14 cellular contexts compared by ENCODE assay signal in the genomic region with DNA sequence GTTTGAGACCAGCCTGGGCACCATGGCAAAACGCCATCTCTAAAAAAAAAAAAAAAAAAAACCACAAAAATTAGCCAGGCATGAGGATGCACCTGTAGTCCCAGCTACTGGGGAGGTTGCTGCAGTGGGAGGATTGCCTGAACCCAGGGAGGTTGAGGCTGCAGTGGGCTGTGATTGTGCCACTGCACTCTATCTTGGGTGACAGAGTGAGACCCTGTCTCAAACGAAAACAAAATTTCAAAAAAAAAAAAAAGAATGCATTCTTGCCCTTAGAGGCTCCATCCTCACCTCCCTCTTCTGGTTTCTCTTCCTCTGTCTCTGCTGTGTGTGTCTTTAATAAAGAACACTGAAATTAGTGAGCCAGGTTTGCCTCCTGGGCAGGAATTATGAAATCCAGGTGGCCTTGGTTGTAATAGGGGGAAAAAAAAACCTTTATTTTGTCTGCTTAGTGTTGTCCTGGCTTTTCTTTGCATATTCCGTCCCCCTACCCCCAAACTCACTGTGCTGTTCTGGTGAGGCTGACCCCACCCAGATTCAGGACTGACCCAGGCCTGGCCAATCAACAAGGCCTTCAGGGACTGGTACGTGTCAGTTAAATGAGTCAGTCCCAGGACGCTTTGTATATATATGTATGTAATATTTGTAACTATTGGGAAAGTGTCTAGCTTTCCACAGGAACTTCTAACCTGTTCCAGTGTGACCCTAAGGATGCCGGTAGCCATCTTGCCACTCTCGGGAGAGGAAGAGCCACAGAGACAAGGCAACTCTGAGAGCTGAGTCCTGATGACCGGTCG.
A peak's percentile ranks its signal among the peaks of the same experiment; 100 is the strongest.
DNase-seq lines count a peak whose midpoint lies in the region; ATAC-seq and TF ChIP-seq lines count a peak whose summit lies in the region.
"Had no signal": no experiment of that assay in that cellular context is flagged by ENCODE, and none has a peak within 500 bp of the region (broad histone marks: within the 10 kb centered on the region; RNA-seq: fewer than 3 reads in every experiment).

No MANE protein-coding gene starts in this region.

- ATAC-seq in PC-3 (peak; percentile 32), esophagus mucosa (peak; percentile 75), GM18907 (IDR thresholded peaks at IDR 0.05; ENCODE audit: unreplicated experiment) (no peak)
- ATAC-seq in stimulated activated naive CD8-positive, alpha-beta T cell treated with anti-CD3 and anti-CD28 coated beads, Interleukin-15, amount 100 ng/mL, for 72 hours = no peak

- 0 out of 2 replicates have a peak, but pooled peaks cover 4% of the 10 kb centered on the region for H3K79me2 ChIP-seq in PC-3 (ENCODE audit: low read length)

- CTCF ChIA-PET in PC-3 (lab: Charles Lee) = interaction anchor here (1.6 kb wide), 1 partner anchor 146 kb away, joined by 6 read pairs; no protein-coding TSS in a partner anchor

- no peaks in the 10 kb centered on the region for H3K9me3 Mint-ChIP-seq in T-helper 2 cell treated with Interferon-gamma antibody and Interleukin-4, amounts not matched to agents 5 μg/mL and 100 μg/mL, for 36 hours
- H3K9me3 Mint-ChIP-seq in stimulated activated naive CD8-positive, alpha-beta T cell treated with anti-CD3 and anti-CD28 coated beads, Interleukin-15, amount 100 ng/mL, for 72 hours = no peaks in the 10 kb centered on the region

- H4K20me1 ChIP-seq in PC-3 (ENCODE audit: low read length) = no peaks in the 10 kb centered on the region

- H3K4me2 ChIP-seq in PC-3 (ENCODE audit: low read length) = no peak overlapping the region

- H3K4me3 ChIP-seq in PC-3 (ENCODE audit: low read length) (no peak overlapping the region), HAP-1 (no peak overlapping the region)

- intact Hi-C loops in PC-3 (cut with micrococcal nuclease) = no loop called here

- H3F3A ChIP-seq in PC-3 (ENCODE audit: low read length, unreplicated experiment) = peaks cover 2% of the 10 kb centered on the region

- peak overlapping the region; percentile 70 for H3K27ac ChIP-seq in PC-3 (ENCODE audit: low read length)

- no peaks in the 10 kb centered on the region for H3K27me3 Mint-ChIP-seq in T-helper 2 cell treated with Interferon-gamma antibody and Interleukin-4, amounts not matched to agents 5 μg/mL and 100 μg/mL, for 36 hours (ENCODE audit: low read depth)
- H3K27me3 Mint-ChIP-seq in stimulated activated naive CD8-positive, alpha-beta T cell treated with anti-CD3 and anti-CD28 coated beads, Interleukin-15, amount 100 ng/mL, for 72 hours = no peaks in the 10 kb centered on the region

- no peak overlapping the region for H3K4me3 Mint-ChIP-seq in T-helper 2 cell treated with Interferon-gamma antibody and Interleukin-4, amounts not matched to agents 5 μg/mL and 100 μg/mL, for 36 hours
- H3K4me3 Mint-ChIP-seq in stimulated activated naive CD8-positive, alpha-beta T cell treated with anti-CD3 and anti-CD28 coated beads, Interleukin-15, amount 100 ng/mL, for 72 hours = no peak overlapping the region

- DNase-seq in T-helper 2 cell treated with Interferon-gamma antibody and Interleukin-4, amounts not matched to agents 5 μg/mL and 100 μg/mL, for 36 hours (ENCODE audit: low spot score) = no peak
- DNase-seq in T-helper 2 cell = no peak
- peak; percentile 74 for DNase-seq in PC-3
- no peak for DNase-seq in stimulated activated naive CD8-positive, alpha-beta T cell treated with anti-CD3 and anti-CD28 coated beads, Interleukin-15, amount 100 ng/mL, for 72 hours
- no peak for DNase-seq in HAP-1 (ENCODE audit: low spot score in 2 of 2)
- DNase-seq in NCI-H748 (lab: John Stamatoyannopoulos, UW; ENCODE audit: unreplicated experiment) = no peak
- DNase-seq: activated CD4-positive, alpha-beta T cell treated with anti-CD3 and anti-CD28 coated beads, Interleukin-2, amount 50 U/mL, for 4 hours; DMS 273 treated with DMSO at 0.1 percent for 48 hours; mesendoderm; NCI-H2029 treated with DMSO at 0.1 percent for 48 hours; occipital lobe; T-helper 9 cell had no signal

- peak overlapping the region; percentile 65 for H3K27ac Mint-ChIP-seq in T-helper 2 cell treated with Interferon-gamma antibody and Interleukin-4, amounts not matched to agents 5 μg/mL and 100 μg/mL, for 36 hours
- peak overlapping the region; percentile 54 to 69 for H3K27ac Mint-ChIP-seq in stimulated activated naive CD8-positive, alpha-beta T cell treated with anti-CD3 and anti-CD28 coated beads, Interleukin-15, amount 100 ng/mL, for 72 hours

- no peaks in the 10 kb centered on the region for H3K36me3 ChIP-seq in PC-3 (ENCODE audit: low read depth, low read length)
- no peaks in the 10 kb centered on the region for H3K36me3 ChIP-seq in HAP-1 (replicated peaks)

- in situ Hi-C loops in HAP-1 (cut with MboI; ENCODE audit: low sequenced_read_pairs) = no loop called here

- peaks cover 6% of the 10 kb centered on the region for H3K36me3 Mint-ChIP-seq in T-helper 2 cell treated with Interferon-gamma antibody and Interleukin-4, amounts not matched to agents 5 μg/mL and 100 μg/mL, for 36 hours (ENCODE audit: low read depth)

- H2AFZ ChIP-seq in PC-3 (ENCODE audit: low read length) = peak overlapping the region; percentile 51; the same call in 1 of the 2 replicates

- H3K4me1 ChIP-seq in PC-3 (ENCODE audit: insufficient read depth, low read length) = peaks cover 48% of the 10 kb centered on the region
- H3K4me1 ChIP-seq in HAP-1 = no peaks in the 10 kb centered on the region; the same call in 1 of the 2 replicates

- H3K9me2 ChIP-seq in PC-3 (replicated peaks; ENCODE audit: low read length) = no peaks in the 10 kb centered on the region

- H3K27me3 ChIP-seq in PC-3 (ENCODE audit: low read length) (no peaks in the 10 kb centered on the region), HAP-1 (ENCODE audit: low read depth) (no peaks in the 10 kb centered on the region)

- no TSS peak for BruUV-seq in PC-3 (replicated peaks; lab: Mats Ljungman, UMichigan)

- H3K9me3 ChIP-seq in PC-3 (ENCODE audit: low read length) (no peaks in the 10 kb centered on the region), HAP-1 (no peaks in the 10 kb centered on the region)

- H3K9ac ChIP-seq in PC-3 (ENCODE audit: low read length) = 0 out of 2 replicates have a peak overlapping the region, but pooled peaks have one; percentile 0

- no peak for TF ChIP-seq CTCF in PC-3 (conservative IDR thresholded peaks at IDR 0.05; ENCODE audit: low read depth, low read length)

- POLR2A ChIA-PET in PC-3 (lab: Charles Lee; ENCODE audit: unreplicated experiment) = no interaction called here

- peaks cover 32% of the 10 kb centered on the region for H3K4me1 Mint-ChIP-seq in T-helper 2 cell treated with Interferon-gamma antibody and Interleukin-4, amounts not matched to agents 5 μg/mL and 100 μg/mL, for 36 hours (ENCODE audit: low read depth)
- peaks cover 29% of the 10 kb centered on the region for H3K4me1 Mint-ChIP-seq in stimulated activated naive CD8-positive, alpha-beta T cell treated with anti-CD3 and anti-CD28 coated beads, Interleukin-15, amount 100 ng/mL, for 72 hours

Comparison
In these comparisons a context has a peak if more than half of its experiments do, and no peak if none do; other contexts are left out.
1. ATAC-seq: peak in PC-3 (single experiment) and esophagus mucosa (single experiment); none in stimulated activated naive CD8-positive, alpha-beta T cell treated with anti-CD3 and anti-CD28 coated beads, Interleukin-15, amount 100 ng/mL, for 72 hours (single experiment) and GM18907 (single experiment).